Comparison of ENCODE assay signal across 16 cellular contexts in the genomic region with DNA sequence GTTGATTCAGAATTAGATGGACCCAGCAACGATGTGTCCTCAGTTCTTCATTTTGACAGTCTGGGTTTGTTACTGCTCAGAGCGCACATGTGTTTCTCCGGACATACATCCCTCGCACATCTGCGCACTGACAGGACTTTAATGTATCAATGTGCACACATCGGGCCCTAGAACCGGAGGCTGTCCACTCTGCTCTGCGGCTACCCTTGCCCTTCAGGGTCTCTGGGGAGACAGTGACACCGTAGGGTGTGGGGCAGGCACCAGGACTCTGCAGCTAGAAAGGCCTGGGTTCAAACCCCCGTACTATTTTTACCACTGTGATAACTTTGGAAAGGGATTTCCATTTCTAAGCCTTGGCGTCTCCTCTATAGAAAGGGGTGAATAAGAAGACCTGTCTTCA. TPM values are rescaled to one million over a fixed set of nuclear protein-coding genes. Genes with fewer than 3 reads are reported as not detected.
DNase-seq lines count a peak whose midpoint lies in the region; ATAC-seq, FAIRE-seq and TF ChIP-seq lines count a peak whose summit lies in the region.
"Had no signal": no experiment of that assay in that cellular context is flagged by ENCODE, and none has a peak within 500 bp of the region (broad histone marks: within the 10 kb centered on the region; RNA-seq: fewer than 3 reads in every experiment).

No MANE protein-coding gene starts in this region.

- H3K4me1 Mint-ChIP-seq in chondrocyte (ENCODE audit: low read depth) (peaks cover 12% of the 10 kb centered on the region), osteocyte (ENCODE audit: unreplicated experiment) (peaks cover 8% of the 10 kb centered on the region)

- H3K36me3 Mint-ChIP-seq in chondrocyte (ENCODE audit: low read depth) (no peaks in the 10 kb centered on the region), osteocyte (ENCODE audit: unreplicated experiment) (no peaks in the 10 kb centered on the region)
- H3K36me3 Mint-ChIP-seq: IgD-negative memory B cell had no signal

- no peak for TF ChIP-seq CTCF in chondrocyte (IDR thresholded peaks at IDR 0.05)
- no peak for TF ChIP-seq CTCF in osteocyte (IDR thresholded peaks at IDR 0.05)

- peak; percentile 15 for DNase-seq in 8988T
- DNase-seq in HTR-8/SVneo (ENCODE audit: insufficient read length, low spot score): no peak
- peak; percentile 36 for DNase-seq in chondrocyte (ENCODE audit: low spot score)
- peak; percentile 69 for DNase-seq in osteocyte (ENCODE audit: extremely low spot score, unreplicated experiment)
- DNase-seq in NCI-H1092 treated with DMSO at 0.1 percent for 48 hours (lab: John Stamatoyannopoulos, UW): no peak
- no peak for DNase-seq in NCI-H1048 (lab: John Stamatoyannopoulos, UW)
- DNase-seq in NCI-H524 treated with DMSO at 0.1 percent for 48 hours (lab: John Stamatoyannopoulos, UW): no peak
- DNase-seq: H7, Kasumi-1, MM.1S, NCI-H1105 treated with DMSO at 0.1 percent for 48 hours, NCI-H1694 treated with DMSO at 0.1 percent for 48 hours, NCI-H446, NCI-H748 treated with DMSO at 0.1 percent for 48 hours had no signal

- FAIRE-seq in HTR-8/SVneo (lab: Jason Lieb, UNC): peak; percentile 69

- H3K9me3 Mint-ChIP-seq in chondrocyte (ENCODE audit: low read depth): no peaks in the 10 kb centered on the region
- no peaks in the 10 kb centered on the region for H3K9me3 Mint-ChIP-seq in osteocyte (ENCODE audit: unreplicated experiment)

- no peak overlapping the region for H3K27ac Mint-ChIP-seq in chondrocyte (ENCODE audit: unreplicated experiment)
- no peak overlapping the region for H3K27ac Mint-ChIP-seq in osteocyte (ENCODE audit: unreplicated experiment)
- H3K27ac Mint-ChIP-seq: IgD-negative memory B cell had no signal

- H3K27me3 Mint-ChIP-seq in chondrocyte (ENCODE audit: low read depth) (peaks cover 58% of the 10 kb centered on the region), osteocyte (ENCODE audit: unreplicated experiment) (peaks cover 66% of the 10 kb centered on the region)
- H3K27me3 Mint-ChIP-seq: IgD-negative memory B cell had no signal

- ATAC-seq in HG02981 (IDR thresholded peaks at IDR 0.05; ENCODE audit: unreplicated experiment): no peak

- H3K4me3 Mint-ChIP-seq in chondrocyte (ENCODE audit: unreplicated experiment) (no peak overlapping the region), osteocyte (ENCODE audit: unreplicated experiment) (no peak overlapping the region)
- H3K4me3 Mint-ChIP-seq: IgD-negative memory B cell had no signal

RNA-seq across cellular contexts. Expression of gene LPCAT1, which starts 23.5 kb away (rescaled TPM):
- total RNA-seq in chondrocyte (39.9 to 49.4 TPM (median 46.4 TPM) in 3 replicates), osteocyte (37.9 and 39.9 TPM in 2 replicates)

Comparison
In these comparisons a context has a peak if more than half of its experiments do, and no peak if none do; other contexts are left out.
1. DNase-seq: peak in 8988T (single experiment), chondrocyte (single experiment) and osteocyte (single experiment); none in HTR-8/SVneo (single experiment), NCI-H1092 treated with DMSO at 0.1 percent for 48 hours (single experiment), NCI-H1048 (single experiment) and NCI-H524 treated with DMSO at 0.1 percent for 48 hours (single experiment).